1 cellular context compared by ENCODE assay signal in genomic region chr10:88004451-88004850, GRCh38.
TF ChIP-seq lines count a peak whose summit lies in the region.

No MANE protein-coding gene starts in this region.

TF ChIP-seq in GM23338, 12 proteins besides CTCF, POLR2A, EP300 and RAD21:
- TF ChIP-seq POLR2AphosphoS5 (IDR thresholded peaks at IDR 0.05; ENCODE audit: low read depth) (no peak), ZNF114 (CRISPR knock-in tag; IDR thresholded peaks at IDR 0.05) (no peak), ZNF331 (CRISPR knock-in tag; IDR thresholded peaks at IDR 0.05; ENCODE audit: low read depth) (no peak), REST (IDR thresholded peaks at IDR 0.05; ENCODE audit: unreplicated experiment) (no peak), EZH2phosphoT487 (IDR thresholded peaks at IDR 0.05; ENCODE audit: unreplicated experiment) (no peak), CREB1 (CRISPR knock-in tag; IDR thresholded peaks at IDR 0.05; ENCODE audit: low read depth) (no peak), EZH2 (IDR thresholded peaks at IDR 0.05; ENCODE audit: low read depth, unreplicated experiment) (no peak), JUNB (IDR thresholded peaks at IDR 0.05; ENCODE audit: unreplicated experiment) (no peak), NANOG (IDR thresholded peaks at IDR 0.05; ENCODE audit: borderline replicate concordance) (no peak), STAT1 (IDR thresholded peaks at IDR 0.05; ENCODE audit: unreplicated experiment) (no peak), ZNF462 (CRISPR knock-in tag; IDR thresholded peaks at IDR 0.05) (no peak)
- TF ChIP-seq, protein P1, sequence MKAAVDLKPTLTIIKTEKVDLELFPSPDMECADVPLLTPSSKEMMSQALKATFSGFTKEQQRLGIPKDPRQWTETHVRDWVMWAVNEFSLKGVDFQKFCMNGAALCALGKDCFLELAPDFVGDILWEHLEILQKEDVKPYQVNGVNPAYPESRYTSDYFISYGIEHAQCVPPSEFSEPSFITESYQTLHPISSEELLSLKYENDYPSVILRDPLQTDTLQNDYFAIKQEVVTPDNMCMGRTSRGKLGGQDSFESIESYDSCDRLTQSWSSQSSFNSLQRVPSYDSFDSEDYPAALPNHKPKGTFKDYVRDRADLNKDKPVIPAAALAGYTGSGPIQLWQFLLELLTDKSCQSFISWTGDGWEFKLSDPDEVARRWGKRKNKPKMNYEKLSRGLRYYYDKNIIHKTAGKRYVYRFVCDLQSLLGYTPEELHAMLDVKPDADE (IDR thresholded peaks at IDR 0.05): no peak
